10 cellular contexts compared by ENCODE assay signal in the genomic region with DNA sequence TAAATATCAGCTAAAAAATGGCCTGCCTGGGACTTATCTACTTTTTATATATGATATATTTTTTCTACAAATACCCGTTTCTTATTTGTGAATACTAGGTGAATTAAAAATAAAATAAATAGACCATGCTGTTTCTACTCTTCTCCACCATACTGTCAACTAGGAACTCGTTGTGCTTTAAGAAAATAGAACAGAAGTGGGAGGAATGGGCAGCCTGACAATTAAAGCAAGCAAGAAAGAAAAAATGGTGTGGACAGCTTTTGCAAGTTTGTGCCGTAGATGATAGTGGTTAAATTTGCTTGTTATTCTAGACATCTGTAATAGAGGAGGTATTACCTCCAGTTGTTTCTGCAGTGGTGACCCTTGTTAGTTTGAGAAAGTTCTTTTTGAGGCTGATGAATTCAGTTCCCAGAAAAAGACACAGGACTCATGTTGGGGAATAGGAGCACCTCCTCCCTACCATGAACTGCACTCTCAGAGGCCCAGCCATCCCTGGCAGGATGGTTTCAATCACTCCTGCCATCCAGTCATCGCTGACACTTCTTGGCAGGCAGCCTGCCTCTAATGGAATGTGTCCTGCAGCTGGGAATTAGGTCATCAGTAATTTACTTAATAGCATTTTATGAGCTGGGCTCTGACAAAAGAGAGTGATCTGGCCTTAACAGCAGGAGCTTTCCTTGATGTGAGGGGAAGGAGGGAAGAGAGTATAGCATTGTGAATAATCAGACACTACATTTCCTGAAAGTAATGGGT.
DNase-seq lines count a peak whose midpoint lies in the region; ATAC-seq, FAIRE-seq and TF ChIP-seq lines count a peak whose summit lies in the region.
"Had no signal": no experiment of that assay in that cellular context is flagged by ENCODE, and none has a peak within 500 bp of the region (broad histone marks: within the 10 kb centered on the region; RNA-seq: fewer than 3 reads in every experiment).

No MANE protein-coding gene starts in this region.

- ATAC-seq in HepG2, result no peak
- ATAC-seq in left lobe of liver, result no peak

- H3K4me3 Mint-ChIP-seq in neural progenitor cell (no peak overlapping the region), endothelial cell (ENCODE audit: unreplicated experiment) (no peak overlapping the region)

- no peak for FAIRE-seq in HepG2 (lab: Jason Lieb, UNC)

- CTCF ChIA-PET in HepG2 (lab: Yijun Ruan, JAX; ENCODE audit: low intra/inter-chr PET ratio, low total read pairs), result no interaction called here
- CTCF ChIA-PET in OCI-LY7 (lab: Charles Lee; ENCODE audit: unreplicated experiment), result no interaction called here

- H3K36me3 Mint-ChIP-seq in neural progenitor cell (peaks cover 2% of the 10 kb centered on the region), endothelial cell (ENCODE audit: low read depth, unreplicated experiment) (no peaks in the 10 kb centered on the region)

- no peaks in the 10 kb centered on the region for H3K27me3 ChIP-seq in neural progenitor cell
- peaks cover 0 to 5% of the 10 kb centered on the region in 2 experiments; a peak in 1 of 5 replicates for H3K27me3 ChIP-seq in HepG2 (ENCODE audit: control insufficient read depth in 1 of 2, insufficient read depth in 2 of 2, low read length in 2 of 2)
- H3K27me3 ChIP-seq: right lobe of liver had no signal

- H3K27ac ChIP-seq in neural progenitor cell, result no peak overlapping the region
- no peak overlapping the region for H3K27ac ChIP-seq in HepG2 (ENCODE audit: extremely low read length, insufficient read depth, low read length)
- no peak overlapping the region for H3K27ac ChIP-seq in OCI-LY7 (ENCODE audit: low read depth, low read length, poor library complexity, severe bottlenecking)
- H3K27ac ChIP-seq: right lobe of liver had no signal

- DNase-seq in DMS153 treated with DMSO at 0.1 percent for 48 hours (lab: John Stamatoyannopoulos, UW; ENCODE audit: unreplicated experiment) (peak; percentile 15), NCI-H226 (peak; percentile 74), fibroblast of gingiva (ENCODE audit: low read depth) (peak; percentile 46), neural progenitor cell (ENCODE audit: low spot score) (peak; percentile 74), HepG2 (ENCODE audit: low spot score) (no peak), left lobe of liver (ENCODE audit: low spot score) (no peak), endothelial cell (ENCODE audit: low spot score) (no peak), OCI-LY7 (ENCODE audit: low spot score) (no peak)
- DNase-seq: activated naive CD4-positive, alpha-beta T cell treated with Interleukin-2 at 50 U/mL for 16 hours; right lobe of liver had no signal

- H3K9me3 ChIP-seq in neural progenitor cell (ENCODE audit: low read depth) (no peaks in the 10 kb centered on the region), HepG2 (ENCODE audit: low read length) (no peaks in the 10 kb centered on the region), OCI-LY7 (ENCODE audit: low read length) (no peaks in the 10 kb centered on the region)
- H3K9me3 ChIP-seq: right lobe of liver had no signal

- no peak for TF ChIP-seq RAD21 in HepG2 (CRISPR knock-in tag; IDR thresholded peaks at IDR 0.05)

- H3K4me1 ChIP-seq in neural progenitor cell (peaks cover 14% of the 10 kb centered on the region), HepG2 (ENCODE audit: insufficient read depth, low read length) (no peaks in the 10 kb centered on the region), OCI-LY7 (ENCODE audit: insufficient read depth, low read length, poor library complexity, severe bottlenecking) (no peaks in the 10 kb centered on the region)

- H3K27ac Mint-ChIP-seq in neural progenitor cell (peak overlapping the region; percentile 0), endothelial cell (ENCODE audit: unreplicated experiment) (no peak overlapping the region)

- TF ChIP-seq POLR2A in HepG2 (IDR thresholded peaks at IDR 0.05; ENCODE audit: insufficient read depth in 1 of 2, low read depth in 2 of 2, low read length in 2 of 2), result no peak

- H3K4me3 ChIP-seq in neural progenitor cell, result no peak overlapping the region
- no peak overlapping the region for H3K4me3 ChIP-seq in HepG2 (replicated peaks in 1 of 3; ENCODE audit: insufficient read depth in 1 of 3, low read depth in 2 of 3, low read length in 3 of 3)
- H3K4me3 ChIP-seq in OCI-LY7 (ENCODE audit: low read depth, low read length, poor library complexity, severe bottlenecking), result no peak overlapping the region
- H3K4me3 ChIP-seq: right lobe of liver had no signal

- peaks cover 5% of the 10 kb centered on the region for H3K9me3 Mint-ChIP-seq in neural progenitor cell
- no peaks in the 10 kb centered on the region for H3K9me3 Mint-ChIP-seq in endothelial cell (ENCODE audit: unreplicated experiment)

- H3K27me3 Mint-ChIP-seq in neural progenitor cell (ENCODE audit: insufficient read depth, low read depth) (peaks cover 8% of the 10 kb centered on the region), endothelial cell (ENCODE audit: unreplicated experiment) (peaks cover 5% of the 10 kb centered on the region)

- H3K9me2 ChIP-seq in OCI-LY7 (ENCODE audit: insufficient read depth, low read length), result no peaks in the 10 kb centered on the region

- peaks cover 29% of the 10 kb centered on the region for H3K4me1 Mint-ChIP-seq in neural progenitor cell
- peaks cover 15% of the 10 kb centered on the region for H3K4me1 Mint-ChIP-seq in endothelial cell (ENCODE audit: unreplicated experiment)

- no peak for TF ChIP-seq CTCF in neural progenitor cell (IDR thresholded peaks at IDR 0.05)
- no peak for TF ChIP-seq CTCF in HepG2 (CRISPR knock-in tag; IDR thresholded peaks at IDR 0.05)
- TF ChIP-seq CTCF in endothelial cell (IDR thresholded peaks at IDR 0.05; ENCODE audit: unreplicated experiment), result no peak
- no peak for TF ChIP-seq CTCF in OCI-LY7 (conservative IDR thresholded peaks at IDR 0.05; ENCODE audit: low read length)

- BruUV-seq in HepG2 (replicated peaks; lab: Mats Ljungman, UMichigan) (no TSS peak), OCI-LY7 (replicated peaks; lab: Mats Ljungman, UMichigan) (no TSS peak)

- intact Hi-C loops in HepG2 (cut with micrococcal nuclease; ENCODE audit: unreplicated experiment) (no loop called here), OCI-LY7 (cut with micrococcal nuclease; ENCODE audit: unreplicated experiment) (no loop called here)

- POLR2A ChIA-PET in HepG2 (lab: Yijun Ruan, JAX), result no interaction called here
- POLR2A ChIA-PET in OCI-LY7 (lab: Charles Lee), result no interaction called here

- in situ Hi-C loops in HepG2 (cut with HindIII; ENCODE audit: extremely low pct_ligation_motif_present, low pct_unique_long_range_greater_than_20kb), result no loop called here

- peak overlapping the region; percentile 36 for H3K4me2 ChIP-seq in neural progenitor cell
- H3K4me2 ChIP-seq in HepG2 (ENCODE audit: low read depth, low read length), result no peak overlapping the region
- no peak overlapping the region for H3K4me2 ChIP-seq in OCI-LY7 (ENCODE audit: low read length)

- WGBS in HepG2 (ENCODE audit: low lambda C conversion rate), result 3% methylated on average over 4 of the region's 4 CpGs

- H2AFZ ChIP-seq in neural progenitor cell (replicated peaks) (no peak overlapping the region), HepG2 (ENCODE audit: low read length) (no peak overlapping the region), OCI-LY7 (ENCODE audit: low read length) (no peak overlapping the region)

- H4K20me1 ChIP-seq in neural progenitor cell (ENCODE audit: low read depth) (no peaks in the 10 kb centered on the region), HepG2 (ENCODE audit: insufficient read depth, low read length) (no peaks in the 10 kb centered on the region), OCI-LY7 (ENCODE audit: insufficient read depth, low read length) (no peaks in the 10 kb centered on the region)

- TF ChIP-seq EP300 in HepG2 (IDR thresholded peaks at IDR 0.05; ENCODE audit: low read depth in 2 of 2, low read length in 2 of 2) (no peak), HepG2 (CRISPR knock-in tag; IDR thresholded peaks at IDR 0.05; ENCODE audit: borderline replicate concordance) (no peak)

- H3F3A ChIP-seq in neural progenitor cell (ENCODE audit: low read depth), result peaks cover 4% of the 10 kb centered on the region

- H3K9ac ChIP-seq in neural progenitor cell (no peak overlapping the region), HepG2 (ENCODE audit: insufficient read depth, low read depth, low read length) (no peak overlapping the region)

- H3K36me3 ChIP-seq in neural progenitor cell (no peaks in the 10 kb centered on the region), HepG2 (replicated peaks in 1 of 2; ENCODE audit: control insufficient read depth in 1 of 2, insufficient read depth in 2 of 2, low read length in 2 of 2) (no peaks in the 10 kb centered on the region), OCI-LY7 (ENCODE audit: insufficient read depth, low read length) (no peaks in the 10 kb centered on the region)
- H3K36me3 ChIP-seq: right lobe of liver had no signal

- H3K79me2 ChIP-seq in neural progenitor cell (ENCODE audit: low read depth), result no peaks in the 10 kb centered on the region
- H3K79me2 ChIP-seq in HepG2 (ENCODE audit: insufficient read depth, low read length), result no peaks in the 10 kb centered on the region
- no peaks in the 10 kb centered on the region for H3K79me2 ChIP-seq in OCI-LY7 (ENCODE audit: insufficient read depth, low read depth, low read length)

TF ChIP-seq in HepG2, 621 proteins besides CTCF, POLR2A, EP300 and RAD21 (continues in another document):
- TF ChIP-seq GATAD1 (CRISPR knock-in tag; IDR thresholded peaks at IDR 0.05) (no peak), ZSCAN29 (CRISPR knock-in tag; conservative IDR thresholded peaks at IDR 0.05) (no peak), ZFP1 (CRISPR knock-in tag; IDR thresholded peaks at IDR 0.05) (no peak), SMARCC2 (IDR thresholded peaks at IDR 0.05) (no peak), HMG20A (CRISPR knock-in tag; IDR thresholded peaks at IDR 0.05; ENCODE audit: borderline replicate concordance) (no peak), BRD4 (CRISPR knock-in tag; IDR thresholded peaks at IDR 0.05) (no peak), SYNCRIP (IDR thresholded peaks at IDR 0.05; ENCODE audit: insufficient read depth, low read depth, low read length) (no peak), HMGA1 (CRISPR knock-in tag; conservative IDR thresholded peaks at IDR 0.05) (no peak), HOXA3 (CRISPR knock-in tag; IDR thresholded peaks at IDR 0.05) (no peak), NFE2L1 (CRISPR knock-in tag; IDR thresholded peaks at IDR 0.05; ENCODE audit: borderline replicate concordance) (no peak), CBX2 (IDR thresholded peaks at IDR 0.05; ENCODE audit: low read depth, low read length) (no peak), CBX2 (CRISPR knock-in tag; IDR thresholded peaks at IDR 0.05; ENCODE audit: low read depth) (no peak), ZNF746 (CRISPR knock-in tag; IDR thresholded peaks at IDR 0.05) (no peak), CBX5 (CRISPR knock-in tag; IDR thresholded peaks at IDR 0.05; ENCODE audit: borderline replicate concordance) (no peak), RFX1 (IDR thresholded peaks at IDR 0.05) (no peak), ZNF790 (CRISPR knock-in tag; IDR thresholded peaks at IDR 0.05; ENCODE audit: borderline replicate concordance) (no peak)

Comparison
In these comparisons a context has a peak if more than half of its experiments do, and no peak if none do; other contexts are left out.
1. DNase-seq: peak in DMS153 treated with DMSO at 0.1 percent for 48 hours (single experiment), NCI-H226 (single experiment), fibroblast of gingiva (single experiment) and neural progenitor cell (single experiment); none in HepG2 (single experiment), left lobe of liver (single experiment), endothelial cell (single experiment) and OCI-LY7 (single experiment).